25 cellular contexts compared by ENCODE assay signal in the genomic region with DNA sequence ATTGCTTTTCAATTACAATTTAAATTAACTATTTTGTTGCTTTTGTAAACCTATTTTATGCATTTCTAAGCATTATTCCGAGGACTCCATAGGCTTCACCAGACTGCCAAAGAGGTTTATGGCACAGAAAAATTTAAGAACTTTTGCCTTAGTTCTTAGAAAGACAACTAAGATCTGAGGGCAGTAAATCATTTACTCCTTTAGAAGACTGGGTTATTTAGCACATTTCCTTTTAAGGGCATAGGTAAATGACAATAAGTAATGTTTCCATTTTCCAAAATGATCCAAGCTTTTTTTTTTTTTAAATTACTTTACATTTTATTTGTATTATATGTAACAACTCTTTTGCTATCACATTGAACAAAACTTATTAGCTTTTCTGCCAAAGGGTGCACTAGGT.
DNase-seq lines count a peak whose midpoint lies in the region; ATAC-seq and TF ChIP-seq lines count a peak whose summit lies in the region.
"Had no signal": no experiment of that assay in that cellular context is flagged by ENCODE, and none has a peak within 500 bp of the region (broad histone marks: within the 10 kb centered on the region; RNA-seq: fewer than 3 reads in every experiment).

No MANE protein-coding gene starts in this region.

- DNase-seq in inferior parietal cortex (ENCODE audit: extremely low spot score) (no peak), LoVo (ENCODE audit: low spot score) (no peak), EL (no peak)
- DNase-seq: AML-193; CD4-positive, alpha-beta memory T cell; DND-41; IMR-90; KG1; MM.1S; NCI-H1694; NCI-H2029 treated with DMSO at 0.1 percent for 48 hours; NCI-H446 treated with DMSO at 0.1 percent for 48 hours; NCI-H526; NCI-H82; NK-92 treated with Interleukin-12 subunit alpha and Interleukin-12 subunit beta, amount 100 ng/mL, for 24 hours; SHP77; T-helper 1 cell had no signal

- peak overlapping the region; percentile 37 for H3K27ac ChIP-seq in VCaP
- H3K27ac ChIP-seq: A549; BLaER1 treated with 17β-estradiol and CSF1 and Interleukin-3, amounts not matched to agents 10 nM and 100 nM; RWPE1 had no signal

- peak; percentile 64 for ATAC-seq in GM18907 (IDR thresholded peaks at IDR 0.05; ENCODE audit: unreplicated experiment)
- ATAC-seq in HG03135 (IDR thresholded peaks at IDR 0.05; ENCODE audit: unreplicated experiment) = peak; percentile 34
- no peak for ATAC-seq in HG03521 (IDR thresholded peaks at IDR 0.05; ENCODE audit: unreplicated experiment)
- ATAC-seq: A549, HCT116 had no signal

- no peak for TF ChIP-seq CTCF in VCaP (conservative IDR thresholded peaks at IDR 0.05)
